Comparison of ENCODE assay signal across 8 cellular contexts in genomic region chr7:149196151-149196704, GRCh38. TPM values are rescaled to one million over a fixed set of nuclear protein-coding genes. Genes with fewer than 3 reads are reported as not detected.
DNase-seq lines count a peak whose midpoint lies in the region; ATAC-seq and TF ChIP-seq lines count a peak whose summit lies in the region.

No MANE protein-coding gene starts in this region.

- H3F3A ChIP-seq in smooth muscle cell (ENCODE audit: low read depth) = no peaks in the 10 kb centered on the region

- peak overlapping the region; percentile 89 for H3K4me3 ChIP-seq in iPS-11a (ENCODE audit: low read depth, low read length)
- H3K4me3 ChIP-seq in smooth muscle cell = peak overlapping the region; percentile 97

- peaks cover 9% of the 10 kb centered on the region for H3K4me1 ChIP-seq in smooth muscle cell (ENCODE audit: low read depth)

- no peaks in the 10 kb centered on the region for H3K27me3 Mint-ChIP-seq in activated T-helper 17 cell treated with anti-CD3 and anti-CD28 coated beads, Interleukin-2, amount 50 U/mL, for 72 hours

- H3K36me3 Mint-ChIP-seq in activated T-helper 17 cell treated with anti-CD3 and anti-CD28 coated beads, Interleukin-2, amount 50 U/mL, for 72 hours (ENCODE audit: low read depth) = peaks cover 54% of the 10 kb centered on the region

- H3K9me3 ChIP-seq in smooth muscle cell (replicated peaks; ENCODE audit: low read depth) = no peaks in the 10 kb centered on the region

- no peaks in the 10 kb centered on the region for H3K27me3 ChIP-seq in smooth muscle cell (ENCODE audit: low read depth)

- H2AFZ ChIP-seq in smooth muscle cell (ENCODE audit: low read depth) = peak overlapping the region; percentile 46

- H3K79me2 ChIP-seq in smooth muscle cell (ENCODE audit: low read depth) = peaks cover 31% of the 10 kb centered on the region

- H3K9me3 Mint-ChIP-seq in activated T-helper 17 cell treated with anti-CD3 and anti-CD28 coated beads, Interleukin-2, amount 50 U/mL, for 72 hours = no peaks in the 10 kb centered on the region

- peak; percentile 18 to 21 for ATAC-seq in activated CD4-positive, CD25-positive, alpha-beta regulatory T cell treated with anti-CD3 and anti-CD28 coated beads, Interleukin-2, amount 50 U/mL, for 24 hours
- peak; percentile 11 for ATAC-seq in activated T-helper 17 cell treated with anti-CD3 and anti-CD28 coated beads, Interleukin-2, amount 50 U/mL, for 72 hours (replicated peaks)

- no peak for DNase-seq in activated CD4-positive, CD25-positive, alpha-beta regulatory T cell (lab: John Stamatoyannopoulos, UW)
- peak; percentile 42 for DNase-seq in HK-2 (ENCODE audit: unreplicated experiment)
- no peak for DNase-seq in smooth muscle cell (lab: John Stamatoyannopoulos, UW; ENCODE audit: unreplicated experiment)
- no peak for DNase-seq in NCI-H524 treated with DMSO at 0.1 percent for 48 hours (lab: John Stamatoyannopoulos, UW)
- DNase-seq in NOMO-1 treated with DMSO at 0.1 percent for 48 hours (lab: John Stamatoyannopoulos, UW; ENCODE audit: unreplicated experiment) = no peak

- H3K27ac ChIP-seq in smooth muscle cell (ENCODE audit: low read depth) = peak overlapping the region; percentile 19

- H3K4me3 Mint-ChIP-seq in activated T-helper 17 cell treated with anti-CD3 and anti-CD28 coated beads, Interleukin-2, amount 50 U/mL, for 72 hours = peak overlapping the region; percentile 90

- H3K9ac ChIP-seq in smooth muscle cell (ENCODE audit: low read depth) = peak overlapping the region; percentile 73

- H3K36me3 ChIP-seq in smooth muscle cell (ENCODE audit: low read depth) = peaks cover 8% of the 10 kb centered on the region

- peak overlapping the region; percentile 96 for H3K27ac Mint-ChIP-seq in activated T-helper 17 cell treated with anti-CD3 and anti-CD28 coated beads, Interleukin-2, amount 50 U/mL, for 72 hours

- H3K4me2 ChIP-seq in smooth muscle cell = peak overlapping the region; percentile 99

- H3K4me1 Mint-ChIP-seq in activated T-helper 17 cell treated with anti-CD3 and anti-CD28 coated beads, Interleukin-2, amount 50 U/mL, for 72 hours = peaks cover 21% of the 10 kb centered on the region

- WGBS in smooth muscle cell (ENCODE audit: low lambda C conversion rate) = 7% methylated on average over 17 of the region's 17 CpGs

- no peak for TF ChIP-seq CTCF in smooth muscle cell (IDR thresholded peaks at IDR 0.05; ENCODE audit: borderline replicate concordance, insufficient read depth, poor library complexity, severe bottlenecking)

- peaks cover 19% of the 10 kb centered on the region for H4K20me1 ChIP-seq in smooth muscle cell (ENCODE audit: low read depth)

RNA-seq across cellular contexts. Expression of gene ZNF282, which starts 0.9 kb away (rescaled TPM):
- total RNA-seq in activated T-helper 17 cell treated with anti-CD3 and anti-CD28 coated beads, Interleukin-2, amount 50 U/mL, for 72 hours = 100 to 1,000 TPM; 103 to 105 TPM
- 8.9 and 11.0 TPM in 2 replicates for total RNA-seq in smooth muscle cell
- 5.0 and 7.0 TPM in 2 replicates for polyA plus RNA-seq in smooth muscle cell

RNA-seq across cellular contexts. Expression of gene ZNF212, which starts 43.2 kb away (rescaled TPM):
- 10 to 100 TPM in 1 of 2 donors, 1 to 10 TPM in 1; 9.3 to 19.5 TPM for total RNA-seq in activated T-helper 17 cell treated with anti-CD3 and anti-CD28 coated beads, Interleukin-2, amount 50 U/mL, for 72 hours
- 3.8 and 7.7 TPM in 2 replicates for total RNA-seq in smooth muscle cell
- polyA plus RNA-seq in smooth muscle cell = 4.6 and 11.8 TPM in 2 replicates

RNA-seq across cellular contexts. Expression of gene ZNF398, which starts 49.0 kb away (rescaled TPM):
- total RNA-seq in activated T-helper 17 cell treated with anti-CD3 and anti-CD28 coated beads, Interleukin-2, amount 50 U/mL, for 72 hours = 10 to 100 TPM; 11.3 to 13.8 TPM
- total RNA-seq in smooth muscle cell = 12.4 and 15.1 TPM in 2 replicates
- 8.8 and 9.0 TPM in 2 replicates for polyA plus RNA-seq in smooth muscle cell
